In the genomic region with DNA sequence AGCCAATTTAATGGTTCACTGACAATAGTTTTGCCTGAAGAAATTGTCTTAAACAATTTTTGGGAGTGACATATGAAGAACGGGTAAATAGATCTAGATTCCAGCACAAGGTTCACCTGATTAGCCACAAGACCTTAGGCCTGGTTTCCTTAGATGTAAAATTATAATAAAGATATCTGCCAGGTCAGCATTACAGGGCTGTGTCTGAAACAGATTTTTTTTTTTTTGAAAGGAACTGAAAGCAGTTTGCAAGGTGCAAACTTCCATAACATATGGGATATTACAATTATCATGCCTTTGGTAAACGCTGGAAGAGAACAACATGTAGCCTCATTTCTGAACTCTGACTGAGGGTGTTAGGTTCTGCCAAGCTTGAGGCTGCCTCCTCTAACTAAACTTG, we compare ENCODE assay signal across 30 cellular contexts.
"Had no signal": no experiment of that assay in that cellular context is flagged by ENCODE, and none has a peak within 500 bp of the region (broad histone marks: within the 10 kb centered on the region; RNA-seq: fewer than 3 reads in every experiment).

No MANE protein-coding gene starts in this region.

- H3K27me3 Mint-ChIP-seq: naive thymus-derived CD8-positive, alpha-beta T cell; natural killer cell treated with Interleukin-12 subunit alpha and Interleukin-12 subunit beta and Interleukin-15 and Interleukin-18, amount 100 ng/mL, for 72 hours; stimulated activated memory B cell treated with anti-CD40 and anti-IgM and Interleukin-4, amounts not matched to agents 10 μg/mL and 1 μg/mL and 100 μg/mL, for 72 hours; stimulated activated naive CD8-positive, alpha-beta T cell treated with anti-CD3 and anti-CD28 coated beads, Interleukin-15, amount 100 ng/mL, for 72 hours; type B pancreatic cell had no signal

- H3K4me3 ChIP-seq: pancreas, prostate gland, skin epidermis, smooth muscle cell, spleen, suprapubic skin, testis, tibial artery, transverse colon, upper lobe of right lung, uterus had no signal

- FAIRE-seq: pancreas had no signal

- H3K4me1 ChIP-seq: pancreas, prostate gland, spleen, suprapubic skin, testis, tibial artery, transverse colon, upper lobe of right lung, uterus had no signal

- H3K4me1 Mint-ChIP-seq: naive thymus-derived CD8-positive, alpha-beta T cell; nephron progenitor cell; stimulated activated memory B cell treated with anti-CD40 and anti-IgM and Interleukin-4, amounts not matched to agents 10 μg/mL and 1 μg/mL and 100 μg/mL, for 72 hours; stimulated activated naive CD8-positive, alpha-beta T cell treated with anti-CD3 and anti-CD28 coated beads, Interleukin-15, amount 100 ng/mL, for 72 hours had no signal

- ATAC-seq: naive thymus-derived CD8-positive, alpha-beta T cell; natural killer cell treated with Interleukin-12 subunit alpha and Interleukin-12 subunit beta and Interleukin-15 and Interleukin-18, amount 100 ng/mL, for 72 hours; pancreas; right cardiac atrium; sciatic nerve; stimulated activated memory B cell treated with anti-CD40 and anti-IgM and Interleukin-4, amounts not matched to agents 10 μg/mL and 1 μg/mL and 100 μg/mL, for 72 hours; stimulated activated naive CD8-positive, alpha-beta T cell treated with anti-CD3 and anti-CD28 coated beads, Interleukin-15, amount 100 ng/mL, for 72 hours; stimulated activated naive CD8-positive, alpha-beta T cell treated with anti-CD3 and anti-CD28 coated beads, Interleukin-15, Interleukin-2, amounts not matched to agents 100 U/mL and 50 U/mL, for 24 hours; upper lobe of right lung had no signal

- H3K27ac ChIP-seq: neutrophil, pancreas, prostate gland, skin epidermis, spleen, suprapubic skin, testis, tibial artery, transverse colon, upper lobe of right lung, uterus had no signal

- H3K27me3 ChIP-seq: neutrophil, pancreas, spleen, suprapubic skin, testis, tibial artery, transverse colon, upper lobe of right lung, uterus had no signal

- H3K4me2 ChIP-seq: smooth muscle cell had no signal

- H3K36me3 ChIP-seq: neutrophil, pancreas, prostate gland, spleen, suprapubic skin, tibial artery, transverse colon, upper lobe of right lung, uterus had no signal

- H3K36me3 Mint-ChIP-seq: naive thymus-derived CD8-positive, alpha-beta T cell; natural killer cell treated with Interleukin-12 subunit alpha and Interleukin-12 subunit beta and Interleukin-15 and Interleukin-18, amount 100 ng/mL, for 72 hours; stimulated activated memory B cell treated with anti-CD40 and anti-IgM and Interleukin-4, amounts not matched to agents 10 μg/mL and 1 μg/mL and 100 μg/mL, for 72 hours; type B pancreatic cell had no signal

- H3K27ac Mint-ChIP-seq: naive thymus-derived CD8-positive, alpha-beta T cell; natural killer cell treated with Interleukin-12 subunit alpha and Interleukin-12 subunit beta and Interleukin-15 and Interleukin-18, amount 100 ng/mL, for 72 hours; nephron progenitor cell; stimulated activated memory B cell treated with anti-CD40 and anti-IgM and Interleukin-4, amounts not matched to agents 10 μg/mL and 1 μg/mL and 100 μg/mL, for 72 hours; stimulated activated naive CD8-positive, alpha-beta T cell treated with anti-CD3 and anti-CD28 coated beads, Interleukin-15, amount 100 ng/mL, for 72 hours; type B pancreatic cell had no signal

- DNase-seq: naive thymus-derived CD8-positive, alpha-beta T cell; nephron progenitor cell; nucleus accumbens; pancreas; spleen; stimulated activated CD4-positive, alpha-beta T cell treated with anti-CD3 and anti-CD28 coated beads, Interleukin-12 subunit alpha, Interleukin-12 subunit beta, amount 100 ng/mL, for 4 hours; stimulated activated CD4-positive, alpha-beta T cell treated with anti-CD3 and anti-CD28 coated beads, Interleukin-1b, Interleukin-23, amount 100 ng/mL, for 48 hours; stimulated activated CD4-positive, alpha-beta T cell treated with anti-CD3 and anti-CD28 coated beads, Interleukin-4, amount 100 ng/mL, for 1 hour; stimulated activated CD4-positive, alpha-beta T cell treated with anti-CD3 and anti-CD28 coated beads, Interleukin-4, amount 100 ng/mL, for 4 hours; stimulated activated CD8-positive, alpha-beta memory T cell treated with anti-CD3 and anti-CD28 coated beads, Interleukin-4, amount 100 ng/mL, for 48 hours; stimulated activated naive CD4-positive, alpha-beta T cell; stimulated activated naive CD8-positive, alpha-beta T cell treated with anti-CD3 and anti-CD28 coated beads, Interleukin-15, amount 100 ng/mL, for 72 hours; stimulated activated naive CD8-positive, alpha-beta T cell treated with anti-CD3 and anti-CD28 coated beads, Interleukin-15, Interleukin-2, amounts not matched to agents 100 U/mL and 50 U/mL, for 24 hours; substantia nigra; testis; tibial artery; transverse colon; upper lobe of right lung; uterus had no signal

- H3K9me3 Mint-ChIP-seq: natural killer cell treated with Interleukin-12 subunit alpha and Interleukin-12 subunit beta and Interleukin-15 and Interleukin-18, amount 100 ng/mL, for 72 hours; nephron progenitor cell; neural crest cell; stimulated activated memory B cell treated with anti-CD40 and anti-IgM and Interleukin-4, amounts not matched to agents 10 μg/mL and 1 μg/mL and 100 μg/mL, for 72 hours; stimulated activated naive CD8-positive, alpha-beta T cell treated with anti-CD3 and anti-CD28 coated beads, Interleukin-15, amount 100 ng/mL, for 72 hours; type B pancreatic cell had no signal

- H3K4me3 Mint-ChIP-seq: naive thymus-derived CD8-positive, alpha-beta T cell; natural killer cell treated with Interleukin-12 subunit alpha and Interleukin-12 subunit beta and Interleukin-15 and Interleukin-18, amount 100 ng/mL, for 72 hours; nephron progenitor cell; neural crest cell; stimulated activated memory B cell treated with anti-CD40 and anti-IgM and Interleukin-4, amounts not matched to agents 10 μg/mL and 1 μg/mL and 100 μg/mL, for 72 hours; stimulated activated naive CD8-positive, alpha-beta T cell treated with anti-CD3 and anti-CD28 coated beads, Interleukin-15, amount 100 ng/mL, for 72 hours; type B pancreatic cell had no signal

- H3K9me3 ChIP-seq: neutrophil, pancreas, prostate gland, suprapubic skin, testis, tibial artery, transverse colon, upper lobe of right lung, uterus had no signal
